In genomic region chr1:32470991-32471694, GRCh38 we compare ENCODE assay signal across 1 cellular context.
TF ChIP-seq lines count a peak whose summit lies in the region.

No MANE protein-coding gene starts in this region.

TF ChIP-seq in endothelial cell of umbilical vein, 7 proteins besides CTCF, POLR2A, EP300 and RAD21:
- peak; percentile 33 for TF ChIP-seq EZH2 (IDR thresholded peaks at IDR 0.05; ENCODE audit: borderline replicate concordance, low read depth, low read length, severe bottlenecking)
- TF ChIP-seq JUN (IDR thresholded peaks at IDR 0.05; ENCODE audit: borderline replicate concordance, insufficient read depth, insufficient read length, low read depth), result no peak
